ENCODE assay signal across 9 cellular contexts in the genomic region with DNA sequence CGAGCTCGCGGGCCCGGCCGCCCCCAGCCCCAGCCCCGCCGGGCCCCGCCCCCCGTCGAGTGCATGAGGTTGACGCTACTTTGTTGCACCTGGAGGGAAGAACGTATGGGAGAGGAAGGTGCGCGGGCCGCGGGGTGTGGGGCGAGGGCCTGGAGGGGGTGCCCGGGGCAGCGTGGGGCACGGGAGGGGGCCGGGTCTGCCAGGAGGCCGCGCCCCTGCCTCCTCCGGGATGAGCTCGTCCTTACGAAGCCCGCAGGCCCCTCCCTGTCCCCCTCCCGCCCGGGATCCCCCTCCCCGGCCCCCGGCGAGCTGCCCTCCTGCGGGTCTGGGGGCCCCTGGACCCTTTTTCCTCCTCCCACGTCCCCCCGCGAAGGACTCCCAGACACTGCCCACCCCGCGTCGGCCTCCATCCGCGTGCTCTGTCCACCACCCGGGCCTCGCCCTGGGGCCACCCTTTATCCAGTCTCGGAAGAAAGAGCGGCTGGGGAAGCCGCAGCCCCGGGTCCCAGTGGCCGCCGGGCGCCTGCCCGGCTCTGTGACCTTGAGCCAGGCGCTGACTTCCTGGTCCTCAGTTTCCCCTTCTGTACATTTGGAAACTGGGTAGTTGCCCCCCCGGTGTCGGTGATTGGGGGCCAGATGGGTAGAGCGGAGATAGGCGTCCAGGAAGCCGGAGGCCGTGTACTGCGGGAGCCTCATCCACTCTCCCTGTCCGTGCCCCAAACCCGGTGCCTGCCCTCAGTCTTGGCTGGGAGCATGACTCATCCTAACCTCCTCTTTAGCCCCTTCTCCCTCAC. TPM values are rescaled to one million over a fixed set of nuclear protein-coding genes. Genes with fewer than 3 reads are reported as not detected.
DNase-seq lines count a peak whose midpoint lies in the region; ATAC-seq, FAIRE-seq and TF ChIP-seq lines count a peak whose summit lies in the region.
"Had no signal": no experiment of that assay in that cellular context is flagged by ENCODE, and none has a peak within 500 bp of the region (broad histone marks: within the 10 kb centered on the region; RNA-seq: fewer than 3 reads in every experiment).

No MANE protein-coding gene starts in this region.

- H3K27ac ChIP-seq in Panc1 (ENCODE audit: low read length) (peak overlapping the region; percentile 88), body of pancreas (peak overlapping the region in 3 of 4 donors; percentile 25 to 43 (median 42)), kidney (ENCODE audit: low read depth in 2 of 2, low read length in 2 of 2) (no peak overlapping the region)

- POLR2A ChIA-PET in Panc1 (lab: Charles Lee): interaction anchor here (0.6 kb wide), 1 partner anchor 49 kb away, joined by 3 read pairs; no protein-coding TSS in a partner anchor

- peaks cover 11% of the 10 kb centered on the region for H3K4me1 ChIP-seq in Panc1 (ENCODE audit: control insufficient read depth, insufficient read depth, low read length)
- peaks cover 23% of the 10 kb centered on the region for H3K4me1 ChIP-seq in body of pancreas
- H3K4me1 ChIP-seq in kidney (ENCODE audit: control insufficient read depth in 1 of 2, insufficient read depth in 1 of 2, low read depth in 1 of 2, low read length in 2 of 2): peaks cover 6 to 13% of the 10 kb centered on the region in 2 donors

- no peak for TF ChIP-seq CTCF in Panc1 (IDR thresholded peaks at IDR 0.05)
- TF ChIP-seq CTCF in body of pancreas (IDR thresholded peaks at IDR 0.05): no peak
- no peak for TF ChIP-seq CTCF in kidney (IDR thresholded peaks at IDR 0.05; ENCODE audit: borderline replicate concordance, extremely low read depth, insufficient read depth)

- H3K9ac ChIP-seq in kidney (ENCODE audit: low read length in 2 of 2): peak overlapping the region; percentile 55 to 61

- CTCF ChIA-PET in Panc1 (lab: Charles Lee): interaction anchor here (0.6 to 1.0 kb wide), 2 partner anchors 57 to 114 kb away, joined by 3 to 4 read pairs; no protein-coding TSS in a partner anchor

- FAIRE-seq in kidney (lab: Jason Lieb, UNC): no peak

- TF ChIP-seq POLR2A in body of pancreas (IDR thresholded peaks at IDR 0.05): peak in 1 of 3 donors; percentile 9

- H3K27me3 ChIP-seq in Panc1 (ENCODE audit: control insufficient read depth, insufficient read depth, low read length): no peaks in the 10 kb centered on the region
- no peaks in the 10 kb centered on the region for H3K27me3 ChIP-seq in body of pancreas

- peaks cover 3% of the 10 kb centered on the region; the same call in 1 of the 2 replicates for H3K36me3 ChIP-seq in Panc1 (ENCODE audit: control insufficient read depth, insufficient read depth, low read length)
- H3K36me3 ChIP-seq in body of pancreas (replicated peaks in 1 of 2; ENCODE audit: insufficient read depth in 1 of 2, low read depth in 2 of 2): no peaks in the 10 kb centered on the region
- H3K36me3 ChIP-seq in kidney (ENCODE audit: control insufficient read depth in 1 of 2, insufficient read depth in 2 of 2, low read length in 2 of 2): no peaks in the 10 kb centered on the region

- intact Hi-C loops in Panc1 (cut with micrococcal nuclease; ENCODE audit: unreplicated experiment): no loop called here
- intact Hi-C loops in body of pancreas (cut with DNase I): no loop called here
- intact Hi-C loops in kidney (cut with DNase I): no loop called here

- H3K4me3 ChIP-seq in Panc1 (ENCODE audit: low read depth in 2 of 2, low read length in 2 of 2) (peak overlapping the region; percentile 70 to 81), body of pancreas (peak overlapping the region; percentile 54 to 66), kidney (ENCODE audit: low read length in 2 of 2) (peak overlapping the region; percentile 29 to 53)

- ATAC-seq in GM19372 (IDR thresholded peaks at IDR 0.05; ENCODE audit: low read depth, unreplicated experiment): peak; percentile 44
- ATAC-seq in HG03439 (IDR thresholded peaks at IDR 0.05; ENCODE audit: unreplicated experiment): peak; percentile 33
- peak; percentile 78 for ATAC-seq in Panc1
- peak; percentile 70 for ATAC-seq in body of pancreas

- peak; percentile 31 for DNase-seq in CD1c-positive myeloid dendritic cell (ENCODE audit: extremely low spot score)
- no peak for DNase-seq in Panc1 (ENCODE audit: low read depth, low spot score)
- DNase-seq in body of pancreas: peak in 2 of 4 donors; percentile 32 to 37
- DNase-seq in kidney: peak; percentile 85
- peak; percentile 33 to 38 for DNase-seq in stimulated activated CD4-positive, alpha-beta T cell treated with anti-CD3 and anti-CD28 coated beads, Interleukin-2, amount 100 ng/mL, for 24 hours
- DNase-seq in HPDE6-E6E7 (ENCODE audit: extremely low spot score): no peak

- 1% methylated on average over 52 of the region's 61 CpGs; no CpG with 5 or more reads in 1 of the 2 donors for WGBS in body of pancreas, 2 donors

- no peaks in the 10 kb centered on the region for H3K9me3 ChIP-seq in Panc1 (ENCODE audit: control insufficient read depth, insufficient read depth, low read depth, low read length)
- no peaks in the 10 kb centered on the region for H3K9me3 ChIP-seq in body of pancreas
- H3K9me3 ChIP-seq in kidney (ENCODE audit: control insufficient read depth in 1 of 2, low read length in 2 of 2): no peaks in the 10 kb centered on the region

- in situ Hi-C loops in Panc1 (cut with HindIII; ENCODE audit: low pct_unique_long_range_greater_than_20kb, low sequenced_read_pairs): no loop called here

- BruUV-seq in Panc1 (replicated peaks; lab: Mats Ljungman, UMichigan): no TSS peak

RNA-seq across cellular contexts. Expression of a gene that starts 0.5 kb away (rescaled TPM):
- total RNA-seq in Panc1 (2021; ENCODE audit: unreplicated experiment) (59.6 TPM), body of pancreas (10 to 100 TPM; 10.1 to 27.4 TPM), kidney (23.8 TPM)
- polyA plus RNA-seq in Panc1 (2012; ENCODE audit: insufficient read length): 83.9 TPM
- 9.1 TPM for polyA plus RNA-seq in kidney (ENCODE audit: insufficient read depth, low read depth, low replicate concordance)

RNA-seq across cellular contexts. Expression of a gene that starts 56.2 kb away (rescaled TPM):
- total RNA-seq in Panc1 (2021; ENCODE audit: unreplicated experiment) (0.26 TPM), body of pancreas (100 to 1,000 TPM in 1 of 2 donors, 10 to 100 TPM in 1; 92.6 to 131 TPM), kidney (44.8 TPM)
- polyA plus RNA-seq in Panc1 (2012; ENCODE audit: insufficient read length): not detected
- 14.9 TPM for polyA plus RNA-seq in kidney (ENCODE audit: insufficient read depth, low read depth, low replicate concordance)
- total RNA-seq: T-helper 1 cell treated with Interleukin-12 subunit alpha and Interleukin-12 subunit beta and Interleukin-4 antibody, amounts not matched to agents 30 ng/mL and 1 ng/mL, for 36 hours had no signal

Comparison
In these comparisons a context has a peak if more than half of its experiments do, and no peak if none do; other contexts are left out.
1. DNase-seq: peak in CD1c-positive myeloid dendritic cell (single experiment), kidney (single experiment) and stimulated activated CD4-positive, alpha-beta T cell treated with anti-CD3 and anti-CD28 coated beads, Interleukin-2, amount 100 ng/mL, for 24 hours (2 of 2); none in Panc1 (single experiment) and HPDE6-E6E7 (single experiment).
2. H3K27ac ChIP-seq: peak in Panc1 (single experiment) and body of pancreas (3 of 4); none in kidney (0 of 2).
3. RNA of a gene that starts 56.2 kb away (total RNA-seq): 92.6 to 131 TPM in body of pancreas and 44.8 TPM in kidney (single experiment); 0.26 TPM in Panc1 (single experiment); every median in the first group is over 10 times any median in the second.
4. Peak in every context shown above with its lines, with median percentiles within 50 percentile points of each other: ATAC-seq and H3K4me3 ChIP-seq.